In genomic region chr7:136055266-136055665, GRCh38 we compare ENCODE assay signal across 6 cellular contexts.
"Had no signal": no experiment of that assay in that cellular context is flagged by ENCODE, and none has a peak within 500 bp of the region (broad histone marks: within the 10 kb centered on the region; RNA-seq: fewer than 3 reads in every experiment).

No MANE protein-coding gene starts in this region.

- H3K4me3 ChIP-seq: K562 had no signal

- DNase-seq: IMR-90, KBM-7, KG1 had no signal

- ATAC-seq: K562 had no signal

- FAIRE-seq: HTR-8/SVneo, K562 had no signal

- H3K27ac ChIP-seq: HL-60 had no signal
